ENCODE assay signal across 7 cellular contexts in genomic region chr11:123087657-123088056, GRCh38. TPM values are rescaled to one million over a fixed set of nuclear protein-coding genes. Genes with fewer than 3 reads are reported as not detected.
A peak's percentile ranks its signal among the peaks of the same experiment; 100 is the strongest.
DNase-seq lines count a peak whose midpoint lies in the region; ATAC-seq lines count a peak whose summit lies in the region.
"Not testable (repeated sequence)": the region's sequence is repeated elsewhere in the genome, so short reads cannot be mapped to it uniquely, and the experiment has no call there.

No MANE protein-coding gene starts in this region.

- H3K36me3 ChIP-seq in effector memory CD4-positive, alpha-beta T cell (ENCODE audit: control insufficient read depth, insufficient read depth, low read length) = not testable (repeated sequence)

- not testable (repeated sequence) for H3K27me3 Mint-ChIP-seq in activated CD8-positive, alpha-beta memory T cell treated with anti-CD3 and anti-CD28 coated beads, Interleukin-2, amount 10 ng/mL, durations not matched to agents 7 days and 5 days

- ATAC-seq in GM18511 (IDR thresholded peaks at IDR 0.05; ENCODE audit: unreplicated experiment) (peak; percentile 92), GM19397 (IDR thresholded peaks at IDR 0.05; ENCODE audit: unreplicated experiment) (peak; percentile 57), GM21737 (IDR thresholded peaks at IDR 0.05; ENCODE audit: unreplicated experiment) (peak; percentile 82), HG03045 (IDR thresholded peaks at IDR 0.05; ENCODE audit: unreplicated experiment) (peak; percentile 81), HG03558 (IDR thresholded peaks at IDR 0.05; ENCODE audit: extremely low read depth, unreplicated experiment) (peak; percentile 65)
- peak; percentile 90 for ATAC-seq in activated CD8-positive, alpha-beta memory T cell treated with anti-CD3 and anti-CD28 coated beads, Interleukin-2, amount 10 ng/mL, durations not matched to agents 7 days and 5 days

- CTCF ChIA-PET in activated CD8-positive, alpha-beta memory T cell treated with anti-CD3 and anti-CD28 coated beads, Interleukin-2, amount 10 ng/mL, durations not matched to agents 7 days and 5 days (lab: Charles Lee) = interaction anchor here (1.3 to 4.6 kb wide), 5 partner anchors 14 to 160 kb away, joined by 4 to 29 read pairs (median 6); no protein-coding TSS in a partner anchor

- not testable (repeated sequence) for H3K27me3 ChIP-seq in effector memory CD4-positive, alpha-beta T cell (replicated peaks; ENCODE audit: control insufficient read depth, insufficient read depth, low read length, poor library complexity, severe bottlenecking)

- not testable (repeated sequence) for H3K36me3 Mint-ChIP-seq in activated CD8-positive, alpha-beta memory T cell treated with anti-CD3 and anti-CD28 coated beads, Interleukin-2, amount 10 ng/mL, durations not matched to agents 7 days and 5 days

- H3K4me1 Mint-ChIP-seq in activated CD8-positive, alpha-beta memory T cell treated with anti-CD3 and anti-CD28 coated beads, Interleukin-2, amount 10 ng/mL, durations not matched to agents 7 days and 5 days = peaks cover 42% of the 10 kb centered on the region

- H3K4me3 ChIP-seq in effector memory CD4-positive, alpha-beta T cell (ENCODE audit: insufficient read depth, low read depth, low read length, poor library complexity, severe bottlenecking) = not testable (repeated sequence)

- not testable (repeated sequence) for H3K9me3 ChIP-seq in effector memory CD4-positive, alpha-beta T cell (ENCODE audit: control insufficient read depth, low read length)

- H3K27ac Mint-ChIP-seq in activated CD8-positive, alpha-beta memory T cell treated with anti-CD3 and anti-CD28 coated beads, Interleukin-2, amount 10 ng/mL, durations not matched to agents 7 days and 5 days = peak overlapping the region; percentile 84

- not testable (repeated sequence) for H3K9me3 Mint-ChIP-seq in activated CD8-positive, alpha-beta memory T cell treated with anti-CD3 and anti-CD28 coated beads, Interleukin-2, amount 10 ng/mL, durations not matched to agents 7 days and 5 days (ENCODE audit: low read depth)

- peak overlapping the region; percentile 56 for H3K27ac ChIP-seq in effector memory CD4-positive, alpha-beta T cell (ENCODE audit: insufficient read depth, low read length, poor library complexity, severe bottlenecking)

- peak; percentile 63 for DNase-seq in activated CD8-positive, alpha-beta memory T cell treated with anti-CD3 and anti-CD28 coated beads, Interleukin-2, amount 10 ng/mL, durations not matched to agents 7 days and 5 days
- DNase-seq in effector memory CD4-positive, alpha-beta T cell = not testable (repeated sequence)

- peaks cover 28% of the 10 kb centered on the region for H3K4me1 ChIP-seq in effector memory CD4-positive, alpha-beta T cell (ENCODE audit: control insufficient read depth, insufficient read depth, low read length, poor library complexity, severe bottlenecking)

- H3K4me3 Mint-ChIP-seq in activated CD8-positive, alpha-beta memory T cell treated with anti-CD3 and anti-CD28 coated beads, Interleukin-2, amount 10 ng/mL, durations not matched to agents 7 days and 5 days = peak overlapping the region; percentile 56

RNA-seq across cellular contexts. Expression of gene HSPA8, which starts 25.7 kb away (rescaled TPM):
- 1,000 to 10,000 TPM; 1,728 to 2,522 TPM for total RNA-seq in activated CD8-positive, alpha-beta memory T cell treated with anti-CD3 and anti-CD28 coated beads, Interleukin-2, amount 10 ng/mL, durations not matched to agents 7 days and 5 days
